22 cellular contexts compared by ENCODE assay signal in genomic region chr17:63916566-63917185, GRCh38. TPM values are rescaled to one million over a fixed set of nuclear protein-coding genes. Genes with fewer than 3 reads are reported as not detected.
A peak's percentile ranks its signal among the peaks of the same experiment; 100 is the strongest.
DNase-seq lines count a peak whose midpoint lies in the region; ATAC-seq and TF ChIP-seq lines count a peak whose summit lies in the region.
"Had no signal": no experiment of that assay in that cellular context is flagged by ENCODE, and none has a peak within 500 bp of the region (broad histone marks: within the 10 kb centered on the region; RNA-seq: fewer than 3 reads in every experiment).

No MANE protein-coding gene starts in this region.

- H3K27ac Mint-ChIP-seq in stimulated activated memory B cell treated with anti-CD40 and anti-IgM and Interleukin-4, amounts not matched to agents 10 μg/mL and 1 μg/mL and 100 μg/mL, for 72 hours = peak overlapping the region; percentile 26
- H3K27ac Mint-ChIP-seq: H9 had no signal

- DNase-seq in OCI-LY7 (ENCODE audit: low spot score) (no peak), HUDEP-2 (lab: John Stamatoyannopoulos, UW; ENCODE audit: unreplicated experiment in 76 of 76) (no peak), upper lobe of right lung (no peak)
- DNase-seq: ACHN, DND-41, H9, MM.1S, NCI-H1105, NCI-H1694, NCI-H2081 treated with DMSO at 0.1 percent for 48 hours had no signal

- peaks cover 69% of the 10 kb centered on the region for H3K4me1 Mint-ChIP-seq in stimulated activated memory B cell treated with anti-CD40 and anti-IgM and Interleukin-4, amounts not matched to agents 10 μg/mL and 1 μg/mL and 100 μg/mL, for 72 hours

- BruUV-seq in OCI-LY7 (replicated peaks; lab: Mats Ljungman, UMichigan) = no TSS peak

- H3K4me3 ChIP-seq in DOHH2 (ENCODE audit: low read length) (no peak overlapping the region), OCI-LY7 (ENCODE audit: low read depth, low read length, poor library complexity, severe bottlenecking) (no peak overlapping the region), upper lobe of right lung (no peak overlapping the region)
- H3K4me3 ChIP-seq: Peyer's patch had no signal

- intact Hi-C loops in OCI-LY7 (cut with micrococcal nuclease; ENCODE audit: unreplicated experiment) (loop anchor here (5.0 kb wide), 1 partner anchor 216 kb away; the partner anchor contains the start of gene ERN1), upper lobe of right lung (cut with DNase I) (loop anchor here (10.0 kb wide), 2 partner anchors 108 to 218 kb away; partner anchors contain the start of genes ERN1 and ICAM2)

- H3K27ac ChIP-seq in DOHH2 (ENCODE audit: low read depth, low read length) (no peak overlapping the region; the same call in 1 of the 2 replicates), OCI-LY7 (ENCODE audit: low read depth, low read length, poor library complexity, severe bottlenecking) (peak overlapping the region; percentile 50), upper lobe of right lung (no peak overlapping the region)
- H3K27ac ChIP-seq: HL-60, Peyer's patch had no signal

- no peaks in the 10 kb centered on the region for H3K27me3 ChIP-seq in DOHH2 (ENCODE audit: control insufficient read depth, low read length)
- peaks cover 8% of the 10 kb centered on the region for H3K27me3 ChIP-seq in upper lobe of right lung
- H3K27me3 ChIP-seq: Peyer's patch had no signal

- no peaks in the 10 kb centered on the region for H3K9me3 Mint-ChIP-seq in stimulated activated memory B cell treated with anti-CD40 and anti-IgM and Interleukin-4, amounts not matched to agents 10 μg/mL and 1 μg/mL and 100 μg/mL, for 72 hours
- H3K9me3 Mint-ChIP-seq: H9, IgD-negative memory B cell had no signal

- H3K9me3 ChIP-seq in DOHH2 (ENCODE audit: control insufficient read depth, insufficient read depth, low read length) (no peaks in the 10 kb centered on the region), OCI-LY7 (ENCODE audit: low read length) (no peaks in the 10 kb centered on the region), upper lobe of right lung (no peaks in the 10 kb centered on the region)
- H3K9me3 ChIP-seq: Peyer's patch had no signal

- POLR2A ChIA-PET in OCI-LY7 (lab: Charles Lee) = interaction anchor here (0.6 to 1.4 kb wide), 2 partner anchors 34 to 154 kb away, joined by 7 read pairs; no protein-coding TSS in a partner anchor

- CTCF ChIA-PET in OCI-LY7 (lab: Charles Lee; ENCODE audit: unreplicated experiment) = interaction anchor here (1.4 to 1.5 kb wide), 2 partner anchors 38 to 217 kb away, joined by 3 to 4 read pairs; no protein-coding TSS in a partner anchor

- H2AFZ ChIP-seq in OCI-LY7 (ENCODE audit: low read length) = no peak overlapping the region

- H3K4me2 ChIP-seq in DOHH2 (ENCODE audit: low read length) (peak overlapping the region; percentile 72), OCI-LY7 (ENCODE audit: low read length) (peak overlapping the region; percentile 71)

- H3K9me2 ChIP-seq in DOHH2 (replicated peaks; ENCODE audit: control insufficient read depth, low read length) (no peaks in the 10 kb centered on the region), OCI-LY7 (ENCODE audit: insufficient read depth, low read length) (no peaks in the 10 kb centered on the region)

- no peak for TF ChIP-seq CTCF in DOHH2 (IDR thresholded peaks at IDR 0.05; ENCODE audit: low read depth, low read length, poor library complexity, severe bottlenecking)
- no peak for TF ChIP-seq CTCF in OCI-LY7 (conservative IDR thresholded peaks at IDR 0.05; ENCODE audit: low read length)
- no peak for TF ChIP-seq CTCF in upper lobe of right lung (IDR thresholded peaks at IDR 0.05)

- peaks cover under 1% of the 10 kb centered on the region for H3K27me3 Mint-ChIP-seq in stimulated activated memory B cell treated with anti-CD40 and anti-IgM and Interleukin-4, amounts not matched to agents 10 μg/mL and 1 μg/mL and 100 μg/mL, for 72 hours

- peaks cover 51% of the 10 kb centered on the region for H3K4me1 ChIP-seq in DOHH2 (ENCODE audit: control insufficient read depth, low read length)
- H3K4me1 ChIP-seq in OCI-LY7 (ENCODE audit: insufficient read depth, low read length, poor library complexity, severe bottlenecking) = peaks cover 45% of the 10 kb centered on the region
- peaks cover 4% of the 10 kb centered on the region for H3K4me1 ChIP-seq in upper lobe of right lung

- ATAC-seq in esophagus mucosa = peak; percentile 26
- no peak for ATAC-seq in stimulated activated memory B cell treated with anti-CD40 and anti-IgM and Interleukin-4, amounts not matched to agents 10 μg/mL and 1 μg/mL and 100 μg/mL, for 72 hours
- no peak for ATAC-seq in HG03378 (IDR thresholded peaks at IDR 0.05; ENCODE audit: unreplicated experiment)
- ATAC-seq in upper lobe of right lung = no peak
- ATAC-seq: Right ventricle myocardium inferior had no signal

- peaks cover 3% of the 10 kb centered on the region; the same call in 1 of the 2 replicates for H3F3A ChIP-seq in DOHH2 (ENCODE audit: control insufficient read depth, insufficient read depth)

- H4K20me1 ChIP-seq in DOHH2 (ENCODE audit: control insufficient read depth, insufficient read depth, low read depth, low read length) (no peaks in the 10 kb centered on the region), OCI-LY7 (ENCODE audit: insufficient read depth, low read length) (no peaks in the 10 kb centered on the region)

- H3K79me2 ChIP-seq in DOHH2 (ENCODE audit: control insufficient read depth, low read length) (no peaks in the 10 kb centered on the region), OCI-LY7 (ENCODE audit: insufficient read depth, low read depth, low read length) (no peaks in the 10 kb centered on the region)

- no peak overlapping the region for H3K4me3 Mint-ChIP-seq in stimulated activated memory B cell treated with anti-CD40 and anti-IgM and Interleukin-4, amounts not matched to agents 10 μg/mL and 1 μg/mL and 100 μg/mL, for 72 hours
- H3K4me3 Mint-ChIP-seq: H9 had no signal

- no peaks in the 10 kb centered on the region for H3K36me3 ChIP-seq in DOHH2 (ENCODE audit: control insufficient read depth, low read length)
- H3K36me3 ChIP-seq in OCI-LY7 (ENCODE audit: insufficient read depth, low read length) = no peaks in the 10 kb centered on the region
- no peaks in the 10 kb centered on the region for H3K36me3 ChIP-seq in upper lobe of right lung
- H3K36me3 ChIP-seq: Peyer's patch had no signal

- H3K36me3 Mint-ChIP-seq in stimulated activated memory B cell treated with anti-CD40 and anti-IgM and Interleukin-4, amounts not matched to agents 10 μg/mL and 1 μg/mL and 100 μg/mL, for 72 hours = no peaks in the 10 kb centered on the region

RNA-seq across cellular contexts. Expression of gene GH1, which starts 2.0 kb away (rescaled TPM):
- total RNA-seq in OCI-LY7 (2014; rRNA removed; shearing (Covaris generic)) = 0.21 and 4.3 TPM in 2 replicates
- total RNA-seq in OCI-LY7 (2022) (0.96 TPM in 1 of 2 replicates, not detected in the other), esophagus mucosa (not detected), upper lobe of right lung (not detected)
- total RNA-seq: H9, HT1080, LHCN-M2, NCI-H460, Peyer's patch, Right ventricle myocardium inferior, SK-MEL-5 had no signal

RNA-seq across cellular contexts. Expression of gene CSHL1, which starts 5.6 kb away (rescaled TPM):
- not detected in 2 replicates for total RNA-seq in OCI-LY7 (2014; rRNA removed; shearing (Covaris generic))
- not detected in 2 replicates for total RNA-seq in OCI-LY7 (2022)
- total RNA-seq in esophagus mucosa = not detected
- total RNA-seq in upper lobe of right lung = not detected
- total RNA-seq: H9, HT1080, LHCN-M2, NCI-H460, Peyer's patch, Right ventricle myocardium inferior, SK-MEL-5 had no signal

RNA-seq across cellular contexts. Expression of gene CD79B, which starts 15.5 kb away (rescaled TPM):
- total RNA-seq in OCI-LY7 (2014; rRNA removed; shearing (Covaris generic)) = 743 and 751 TPM in 2 replicates
- 457 and 479 TPM in 2 replicates for total RNA-seq in OCI-LY7 (2022)
- 1.9 TPM for total RNA-seq in esophagus mucosa
- total RNA-seq in upper lobe of right lung = 4.7 TPM
- total RNA-seq: LHCN-M2, NCI-H460 had no signal

RNA-seq across cellular contexts. Expression of gene CSH1, which starts 20.3 kb away (rescaled TPM):
- total RNA-seq in OCI-LY7 (2014; rRNA removed; shearing (Covaris generic)) = not detected in 2 replicates
- total RNA-seq in OCI-LY7 (2022) (not detected in 2 replicates), esophagus mucosa (not detected), upper lobe of right lung (not detected)
- total RNA-seq: H9, HT1080, LHCN-M2, NCI-H460, Peyer's patch, Right ventricle myocardium inferior, SK-MEL-5 had no signal

RNA-seq across cellular contexts. Expression of gene GH2, which starts 34.9 kb away (rescaled TPM):
- not detected in 2 replicates for total RNA-seq in OCI-LY7 (2014; rRNA removed; shearing (Covaris generic))
- total RNA-seq in OCI-LY7 (2022) (not detected in 2 replicates), esophagus mucosa (not detected), upper lobe of right lung (not detected)
- total RNA-seq: HT1080, LHCN-M2, NCI-H460, Peyer's patch, Right ventricle myocardium inferior, SK-MEL-5 had no signal

Comparison
In these comparisons a context has a peak if more than half of its experiments do, and no peak if none do; other contexts are left out.
1. RNA of gene CD79B, which starts 15.5 kb away (total RNA-seq): 457 to 751 TPM in OCI-LY7; 4.7 TPM in upper lobe of right lung (single experiment) and 1.9 TPM in esophagus mucosa (single experiment); every median in the first group is over 10 times any median in the second.